1 cellular context compared by ENCODE assay signal in genomic region chr12:116882742-116883141, GRCh38.
TF ChIP-seq lines count a peak whose summit lies in the region.

No MANE protein-coding gene starts in this region.

TF ChIP-seq in HEK293, 187 proteins besides CTCF, POLR2A, EP300 and RAD21 (continued from another document):
- TF ChIP-seq HIC1 (tag by site-specific recombination; IDR thresholded peaks at IDR 0.05) (peak; percentile 24; the same call in 1 of the 2 replicates), ZBTB21 (tag by site-specific recombination; IDR thresholded peaks at IDR 0.05) (no peak), ZNF654 (tag by site-specific recombination; IDR thresholded peaks at IDR 0.05; ENCODE audit: low read depth) (peak; percentile 57), ZSCAN16 (tag by site-specific recombination; IDR thresholded peaks at IDR 0.05) (peak; percentile 81), ZNF292 (tag by site-specific recombination; IDR thresholded peaks at IDR 0.05; ENCODE audit: borderline replicate concordance, low read depth) (no peak), AEBP2 (tag by site-specific recombination; IDR thresholded peaks at IDR 0.05; ENCODE audit: borderline replicate concordance) (no peak), ZNF529 (tag by site-specific recombination; IDR thresholded peaks at IDR 0.05; ENCODE audit: insufficient replicate concordance) (no peak), ELK4 (IDR thresholded peaks at IDR 0.05; ENCODE audit: borderline replicate concordance, low read depth, low read length) (no peak), TCF7L2 (IDR thresholded peaks at IDR 0.05; ENCODE audit: borderline replicate concordance, low read depth, low read length) (no peak)
